In genomic region chr2:206071832-206072231, GRCh38 we compare ENCODE assay signal across 16 cellular contexts. TPM values are rescaled to one million over a fixed set of nuclear protein-coding genes. Genes with fewer than 3 reads are reported as not detected.
DNase-seq lines count a peak whose midpoint lies in the region; ATAC-seq and TF ChIP-seq lines count a peak whose summit lies in the region.
"Had no signal": no experiment of that assay in that cellular context is flagged by ENCODE, and none has a peak within 500 bp of the region (broad histone marks: within the 10 kb centered on the region; RNA-seq: fewer than 3 reads in every experiment).

No MANE protein-coding gene starts in this region.

- no peak overlapping the region for H3K4me2 ChIP-seq in H9 (ENCODE audit: insufficient read depth, insufficient read length, low read length)
- H3K4me2 ChIP-seq: SK-N-SH had no signal

- no peak overlapping the region for H3K4ac ChIP-seq in H9 (ENCODE audit: low read depth, low read length)

- no peak overlapping the region for H2BK20ac ChIP-seq in H9 (ENCODE audit: low read depth, low read length, poor library complexity, severe bottlenecking)

- H4K8ac ChIP-seq in H9 (replicated peaks; ENCODE audit: insufficient read length, low read depth, low read length) = no peak overlapping the region

- H3K4me3 ChIP-seq in CD4-positive, alpha-beta memory T cell (ENCODE audit: low read length in 2 of 2) = no peak overlapping the region
- H3K4me3 ChIP-seq in epithelial cell of esophagus (ENCODE audit: low read length) (no peak overlapping the region), mucosa of descending colon (no peak overlapping the region), body of pancreas (no peak overlapping the region)
- H3K4me3 ChIP-seq: HAP-1 had no signal

- H2BK120ac ChIP-seq in H9 (ENCODE audit: low read depth, low read length, poor library complexity, severe bottlenecking) = no peak overlapping the region

- H3K27ac Mint-ChIP-seq in CD4-positive, alpha-beta memory T cell = peak overlapping the region in 4 of 7 donors; percentile 48 to 84 (median 58)
- peak overlapping the region in 2 of 3 experiments; percentile 59 to 72; a peak in 3 of 7 replicates for H3K27ac Mint-ChIP-seq in H9
- no peak overlapping the region for H3K27ac Mint-ChIP-seq in chondrocyte (ENCODE audit: unreplicated experiment)
- H3K27ac Mint-ChIP-seq: B cell had no signal

- no peak overlapping the region for H2BK15ac ChIP-seq in H9 (ENCODE audit: low read depth, low read length)

- no peaks in the 10 kb centered on the region for H3K23me2 ChIP-seq in H9 (ENCODE audit: insufficient read length, low read depth, low read length, poor library complexity, severe bottlenecking)

- H3K36me3 Mint-ChIP-seq in CD4-positive, alpha-beta memory T cell = peaks cover 8% of the 10 kb centered on the region in 2 donors
- H3K36me3 Mint-ChIP-seq in H9 (ENCODE audit: insufficient read depth in 1 of 3, low read depth in 3 of 3) (peaks cover 6 to 19% (median 10%) of the 10 kb centered on the region in 3 experiments; a peak in 6 of 7 replicates), chondrocyte (ENCODE audit: low read depth) (no peaks in the 10 kb centered on the region)

- H3K9me3 ChIP-seq in CD4-positive, alpha-beta memory T cell (ENCODE audit: control insufficient read depth in 1 of 2, low read length in 2 of 2) = no peaks in the 10 kb centered on the region
- no peaks in the 10 kb centered on the region for H3K9me3 ChIP-seq in H9 (ENCODE audit: control insufficient read depth, low read depth, low read length)
- H3K9me3 ChIP-seq in mucosa of descending colon = no peaks in the 10 kb centered on the region
- H3K9me3 ChIP-seq in body of pancreas = no peaks in the 10 kb centered on the region
- H3K9me3 ChIP-seq: SK-N-SH had no signal

- TF ChIP-seq CTCF in H9 (conservative IDR thresholded peaks at IDR 0.05) (no peak), epithelial cell of esophagus (IDR thresholded peaks at IDR 0.05; ENCODE audit: insufficient read depth, low read depth, low read length, missing control alignments) (no peak), mucosa of descending colon (IDR thresholded peaks at IDR 0.05) (no peak), chondrocyte (IDR thresholded peaks at IDR 0.05) (no peak), body of pancreas (IDR thresholded peaks at IDR 0.05) (no peak)

- POLR2A ChIA-PET in CD4-positive, alpha-beta memory T cell (lab: Charles Lee; ENCODE audit: partially characterized antibody) = interaction anchor here (1.5 kb wide), 1 partner anchor 14 kb away, joined by 5 read pairs; the partner anchor contains the start of gene INO80D

- intact Hi-C loops in CD4-positive, alpha-beta memory T cell (cut with micrococcal nuclease) = no loop called here
- intact Hi-C loops in mucosa of descending colon (cut with DNase I, micrococcal nuclease) = no loop called here
- intact Hi-C loops in body of pancreas (cut with DNase I) = loop anchor here (10.0 kb wide), 1 partner anchor 83 kb away; the partner anchor contains the start of genes EEF1B2 and NDUFS1

- peaks cover 17% of the 10 kb centered on the region for H3K4me1 ChIP-seq in CD4-positive, alpha-beta memory T cell (ENCODE audit: insufficient read depth, low read length)
- H3K4me1 ChIP-seq in H9 (ENCODE audit: insufficient read depth, low read length) = no peaks in the 10 kb centered on the region; the same call in 1 of the 2 replicates
- H3K4me1 ChIP-seq in mucosa of descending colon (ENCODE audit: low read depth) = no peaks in the 10 kb centered on the region
- H3K4me1 ChIP-seq in body of pancreas = no peaks in the 10 kb centered on the region
- H3K4me1 ChIP-seq: HAP-1 had no signal

- H3K14ac ChIP-seq in H9 (ENCODE audit: insufficient read depth, low read length) = no peak overlapping the region

- H3K4me3 Mint-ChIP-seq in CD4-positive, alpha-beta memory T cell = no peak overlapping the region
- H3K4me3 Mint-ChIP-seq in H9 (no peak overlapping the region), chondrocyte (ENCODE audit: unreplicated experiment) (no peak overlapping the region)
- H3K4me3 Mint-ChIP-seq: B cell had no signal

- H3K79me1 ChIP-seq in H9 (ENCODE audit: insufficient read depth, low read depth, low read length, poor library complexity, severe bottlenecking) = peaks cover 10% of the 10 kb centered on the region

- no peak for DNase-seq in CD4-positive, alpha-beta memory T cell
- no peak for DNase-seq in H9
- peak; percentile 57 for DNase-seq in epithelial cell of esophagus (ENCODE audit: low read depth)
- no peak for DNase-seq in mucosa of descending colon
- no peak for DNase-seq in chondrocyte (ENCODE audit: low spot score)
- DNase-seq in stimulated activated CD4-positive, alpha-beta T cell treated with anti-CD3 and anti-CD28 coated beads, Interleukin-1b, Interleukin-23, amount 100 ng/mL, for 48 hours = no peak
- no peak for DNase-seq in body of pancreas
- DNase-seq: EL, NCI-H1092, NCI-H345, NCI-H526 treated with DMSO at 0.1 percent for 48 hours, SK-N-SH had no signal

- no peak for TF ChIP-seq POLR2A in body of pancreas (IDR thresholded peaks at IDR 0.05)

- no peak overlapping the region for H2BK12ac ChIP-seq in H9 (ENCODE audit: insufficient read length, low read depth, low read length)

- no peak overlapping the region for H3K56ac ChIP-seq in H9 (ENCODE audit: insufficient read length, low read depth, low read length)

- H3K4me1 Mint-ChIP-seq in CD4-positive, alpha-beta memory T cell = peaks cover 16 to 45% (median 37%) of the 10 kb centered on the region in 4 donors
- H3K4me1 Mint-ChIP-seq in H9 (peaks cover 23 to 26% of the 10 kb centered on the region in 2 experiments), chondrocyte (ENCODE audit: low read depth) (peaks cover 7% of the 10 kb centered on the region)

- H3K27me3 Mint-ChIP-seq in CD4-positive, alpha-beta memory T cell = no peaks in the 10 kb centered on the region
- no peaks in the 10 kb centered on the region for H3K27me3 Mint-ChIP-seq in H9 (ENCODE audit: low read depth)
- H3K27me3 Mint-ChIP-seq in chondrocyte (ENCODE audit: low read depth) = no peaks in the 10 kb centered on the region
- H3K27me3 Mint-ChIP-seq: B cell had no signal

- H3T11ph ChIP-seq in H9 (ENCODE audit: low read length) = no peak overlapping the region

- no peaks in the 10 kb centered on the region for H4K20me1 ChIP-seq in H9 (ENCODE audit: control insufficient read depth, insufficient read depth, insufficient read length)

- H4K5ac ChIP-seq in H9 (ENCODE audit: insufficient read length, low read depth, low read length) = no peak overlapping the region

- no peak overlapping the region for H3K23ac ChIP-seq in H9 (ENCODE audit: insufficient read length, low read depth, low read length)

- no peaks in the 10 kb centered on the region for H3K36me3 ChIP-seq in CD4-positive, alpha-beta memory T cell (ENCODE audit: insufficient read depth, low read length)
- H3K36me3 ChIP-seq in mucosa of descending colon (ENCODE audit: low read depth) (no peaks in the 10 kb centered on the region), body of pancreas (replicated peaks in 1 of 2; ENCODE audit: insufficient read depth in 1 of 2, low read depth in 2 of 2) (no peaks in the 10 kb centered on the region)
- H3K36me3 ChIP-seq: HAP-1 had no signal

- H3K27me3 ChIP-seq in CD4-positive, alpha-beta memory T cell (ENCODE audit: insufficient read depth, low read length) = no peaks in the 10 kb centered on the region
- H3K27me3 ChIP-seq in H9 (ENCODE audit: insufficient read depth, low read length) (no peaks in the 10 kb centered on the region), body of pancreas (no peaks in the 10 kb centered on the region)

- no peak overlapping the region for H2BK5ac ChIP-seq in H9 (ENCODE audit: insufficient read length, low read length)

- CTCF ChIA-PET in CD4-positive, alpha-beta memory T cell (lab: Charles Lee; ENCODE audit: partially characterized antibody) = interaction anchor here (0.6 kb wide), 1 partner anchor 12 kb away, joined by 3 read pairs; no protein-coding TSS in a partner anchor

- H3K9me3 Mint-ChIP-seq in CD4-positive, alpha-beta memory T cell = peaks cover 0 to 5% (median 0%) of the 10 kb centered on the region in 8 donors
- H3K9me3 Mint-ChIP-seq in H9 (no peaks in the 10 kb centered on the region), chondrocyte (ENCODE audit: low read depth) (no peaks in the 10 kb centered on the region)

- H3K9ac ChIP-seq in H9 (ENCODE audit: extremely low read depth, insufficient read length, low read length) = no peak overlapping the region
- H3K9ac ChIP-seq: SK-N-SH had no signal

- ATAC-seq in mucosa of descending colon (peak; percentile 30), body of pancreas (no peak)
- ATAC-seq: Panc1, Right ventricle myocardium inferior had no signal

- peaks cover 28% of the 10 kb centered on the region; the same call in 1 of the 2 replicates for H3K79me2 ChIP-seq in H9 (ENCODE audit: insufficient read depth, low read length)

- no peak overlapping the region for H2AK5ac ChIP-seq in H9 (ENCODE audit: insufficient read length, low read length)

- H3K27ac ChIP-seq in CD4-positive, alpha-beta memory T cell (ENCODE audit: low read depth, low read length) = no peak overlapping the region
- H3K27ac ChIP-seq in H9 (ENCODE audit: insufficient read length, low read depth, low read length) = no peak overlapping the region
- no peak overlapping the region for H3K27ac ChIP-seq in body of pancreas

- H3K18ac ChIP-seq in H9 (ENCODE audit: insufficient read length, low read depth, low read length) = no peak overlapping the region

- WGBS in H9 (ENCODE audit: extremely low coverage, insufficient read length, low lambda C conversion rate) = no CpG with 5 or more reads among the region's 1 CpG
- WGBS in body of pancreas, 2 donors = 64 to 65% methylated on average over 1 of the region's 1 CpG

- no peak overlapping the region for H2AFZ ChIP-seq in H9 (ENCODE audit: low read length)

- no peak overlapping the region for H4K91ac ChIP-seq in H9 (ENCODE audit: insufficient read length, low read depth, low read length)

RNA-seq across cellular contexts. Expression of gene INO80D, which starts 14.1 kb away (rescaled TPM):
- total RNA-seq in CD4-positive, alpha-beta memory T cell = 10 to 100 TPM; 40.2 to 41.3 TPM
- 1 to 10 TPM; 8.1 to 10.0 TPM for polyA plus RNA-seq in CD4-positive, alpha-beta memory T cell
- total RNA-seq in H9 (2021) (45.7 and 46.0 TPM in 2 replicates), mucosa of descending colon (10 to 100 TPM; 27.3 to 36.2 (median 30.8) TPM), chondrocyte (14.5 to 18.5 TPM (median 15.6 TPM) in 3 replicates), body of pancreas (10 to 100 TPM; 10.6 to 11.9 TPM)
